Comparison of ENCODE assay signal across 26 cellular contexts in the genomic region with DNA sequence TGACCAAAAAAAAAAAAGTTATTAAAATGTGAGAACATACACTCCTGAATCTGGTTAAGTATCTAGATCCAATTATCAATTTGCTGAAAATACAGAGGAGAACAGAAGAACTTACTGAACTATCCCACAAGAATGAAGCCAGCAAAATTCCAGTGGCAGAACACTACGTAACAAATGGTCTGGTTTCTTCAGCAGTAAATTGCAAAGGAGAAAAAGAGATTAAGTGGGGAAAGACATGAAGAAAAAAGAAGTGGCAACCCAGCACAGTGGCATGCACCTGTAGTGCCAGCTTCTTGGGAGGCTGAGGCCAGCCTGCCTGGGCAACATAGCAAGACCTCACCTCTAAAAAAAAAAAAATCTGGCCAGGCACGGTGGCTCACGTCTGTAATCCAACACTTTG.
"Had no signal": no experiment of that assay in that cellular context is flagged by ENCODE, and none has a peak within 500 bp of the region (broad histone marks: within the 10 kb centered on the region; RNA-seq: fewer than 3 reads in every experiment).

No MANE protein-coding gene starts in this region.

- ATAC-seq: left colon; left lung; lower lobe of right lung; naive thymus-derived CD8-positive, alpha-beta T cell; right lobe of liver; upper lobe of right lung had no signal

- H3K4me3 ChIP-seq: left lung, lower lobe of right lung, neural progenitor cell, right atrium auricular region, right lobe of liver, skin epidermis, suprapubic skin, thoracic aorta, tibial artery, upper lobe of right lung had no signal

- H3K4me1 Mint-ChIP-seq: nephron, neural progenitor cell had no signal

- DNase-seq: hippocampal formation; kidney; left colon; left lung; lower lobe of right lung; mammary epithelial cell; mesenchymal stem cell; naive thymus-derived CD8-positive, alpha-beta T cell; occipital lobe; right lobe of liver; stimulated activated CD4-positive, alpha-beta T cell treated with anti-CD3 and anti-CD28 coated beads, Interleukin-12 subunit alpha, Interleukin-12 subunit beta, amount 100 ng/mL, for 4 hours; stimulated activated CD4-positive, alpha-beta T cell treated with anti-CD3 and anti-CD28 coated beads, Interleukin-15, amount 100 ng/mL, for 24 hours; stimulated activated CD4-positive, alpha-beta T cell treated with anti-CD3 and anti-CD28 coated beads, Interleukin-2, amount 100 ng/mL, for 24 hours; stimulated activated CD4-positive, alpha-beta T cell treated with anti-CD3 and anti-CD28 coated beads, Interleukin-4, amount 100 ng/mL, for 1 hour; stimulated activated naive CD4-positive, alpha-beta T cell; trophoblast cell; upper lobe of right lung had no signal

- H3K27ac Mint-ChIP-seq: nephron; neural progenitor cell; stimulated activated naive CD8-positive, alpha-beta T cell treated with anti-CD3 and anti-CD28 coated beads, Interleukin-15, Interleukin-2, amounts not matched to agents 100 ng/mL and 50 ng/mL, for 24 hours had no signal

- H3K27me3 Mint-ChIP-seq: naive thymus-derived CD8-positive, alpha-beta T cell; progenitor cell of endocrine pancreas; stimulated activated naive CD8-positive, alpha-beta T cell treated with anti-CD3 and anti-CD28 coated beads, Interleukin-15, Interleukin-2, amounts not matched to agents 100 ng/mL and 50 ng/mL, for 24 hours had no signal

- H3K4me3 Mint-ChIP-seq: naive thymus-derived CD8-positive, alpha-beta T cell; nephron; neural progenitor cell; stimulated activated naive CD8-positive, alpha-beta T cell treated with anti-CD3 and anti-CD28 coated beads, Interleukin-15, Interleukin-2, amounts not matched to agents 100 ng/mL and 50 ng/mL, for 24 hours had no signal
